Comparison of ENCODE assay signal across 33 cellular contexts in the genomic region with DNA sequence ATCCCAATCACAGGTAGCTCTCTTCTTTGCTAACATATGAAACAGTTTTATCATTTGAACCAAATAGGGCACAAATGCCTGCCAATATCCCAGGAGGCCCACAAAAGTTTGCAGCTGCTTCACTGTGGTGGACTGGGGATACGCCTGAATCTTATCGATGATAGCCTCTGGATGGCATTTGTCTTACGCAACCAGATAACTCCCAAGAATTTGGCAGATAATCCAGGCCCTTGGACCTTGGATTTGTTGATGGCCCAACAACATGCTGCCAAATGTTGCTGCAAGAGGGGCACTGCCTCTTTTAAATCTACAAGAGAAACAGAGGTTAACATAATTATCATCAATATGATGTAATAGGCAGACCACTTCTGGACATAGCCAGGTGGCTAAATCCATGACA.
"Had no signal": no experiment of that assay in that cellular context is flagged by ENCODE, and none has a peak within 500 bp of the region (broad histone marks: within the 10 kb centered on the region; RNA-seq: fewer than 3 reads in every experiment).

No MANE protein-coding gene starts in this region.

- H3K27ac ChIP-seq: ascending aorta, cardiac muscle cell, WERI-Rb-1 had no signal

- DNase-seq: activated CD4-positive, alpha-beta memory T cell treated with anti-CD3 and anti-CD28 coated beads, Interleukin-2, amount 10 ng/mL, durations not matched to agents 7 days and 5 days; activated CD4-positive, alpha-beta T cell treated with anti-CD3 and anti-CD28 coated beads for 1 hour; activated CD4-positive, alpha-beta T cell treated with anti-CD3 and anti-CD28 coated beads for 36 hours; activated CD4-positive, alpha-beta T cell treated with anti-CD3 and anti-CD28 coated beads for 48 hours; activated CD4-positive, alpha-beta T cell treated with anti-CD3 and anti-CD28 coated beads, Interleukin-2, amount 10 ng/mL, durations not matched to agents 7 days and 5 days; activated CD4-positive, alpha-beta T cell treated with anti-CD3 and anti-CD28 coated beads, Interleukin-2, amount 50 U/mL, for 48 hours; activated CD4-positive, CD25-positive, alpha-beta regulatory T cell; activated CD8-positive, alpha-beta memory T cell treated with anti-CD3 and anti-CD28 coated beads for 24 hours; activated CD8-positive, alpha-beta memory T cell treated with anti-CD3 and anti-CD28 coated beads, Interleukin-2, amount 10 ng/mL, durations not matched to agents 7 days and 5 days; activated CD8-positive, alpha-beta memory T cell treated with anti-CD3 and anti-CD28 coated beads, Interleukin-2, amount 50 U/mL, for 48 hours; activated CD8-positive, alpha-beta T cell treated with anti-CD3 and anti-CD28 coated beads, Interleukin-2, amount 10 ng/mL, durations not matched to agents 7 days and 5 days; activated effector memory CD4-positive, alpha-beta T cell treated with Interleukin-2 at 50 U/mL for 16 hours; activated gamma-delta T cell; activated naive CD4-positive, alpha-beta T cell treated with anti-CD3 and anti-CD28 coated beads, Interleukin-2, amount 10 ng/mL, durations not matched to agents 7 days and 5 days; activated naive CD4-positive, alpha-beta T cell treated with Interleukin-2 at 50 U/mL for 16 hours; activated naive CD8-positive, alpha-beta T cell treated with anti-CD3 and anti-CD28 coated beads, Interleukin-2, amount 10 ng/mL, durations not matched to agents 7 days and 5 days; activated naive CD8-positive, alpha-beta T cell treated with anti-CD3 and anti-CD28 coated beads, Interleukin-2, amount 50 U/mL, for 24 hours; activated T-cell treated with anti-CD3 and anti-CD28 coated beads, Interleukin-2, amount 50 U/mL, for 24 hours; activated T-cell treated with anti-CD3 and anti-CD28 coated beads, Interleukin-2, amount 50 U/mL, for 48 hours; amygdala; anterior cingulate cortex; caudate nucleus; cerebellar nuclear complex; T-helper 1 cell; T-helper 2 cell; T-helper 9 cell; WERI-Rb-1 had no signal

- H3K36me3 ChIP-seq: ascending aorta, cardiac muscle cell, WERI-Rb-1 had no signal

- FAIRE-seq: bronchial epithelial cell, TTC549 had no signal

- H3K4me1 ChIP-seq: ascending aorta had no signal

- H3K9me3 ChIP-seq: ascending aorta had no signal

- H3K27me3 ChIP-seq: ascending aorta, cardiac muscle cell had no signal

- ATAC-seq: activated CD4-positive, alpha-beta T cell treated with anti-CD3 and anti-CD28 coated beads for 36 hours; activated CD4-positive, CD25-positive, alpha-beta regulatory T cell treated with anti-CD3 and anti-CD28 coated beads, Interleukin-2, amount 50 U/mL, for 24 hours; activated CD8-positive, alpha-beta memory T cell treated with anti-CD3 and anti-CD28 coated beads, Interleukin-2, amount 10 ng/mL, durations not matched to agents 7 days and 5 days; activated CD8-positive, alpha-beta T cell treated with anti-CD3 and anti-CD28 coated beads, Interleukin-2, amount 10 ng/mL, durations not matched to agents 7 days and 5 days; activated naive CD8-positive, alpha-beta T cell treated with anti-CD3 and anti-CD28 coated beads, Interleukin-2, amount 50 U/mL, for 24 hours; WTC11 had no signal

- H3K4me3 ChIP-seq: ascending aorta, cardiac muscle cell had no signal
